ENCODE assay signal across 24 cellular contexts in the genomic region with DNA sequence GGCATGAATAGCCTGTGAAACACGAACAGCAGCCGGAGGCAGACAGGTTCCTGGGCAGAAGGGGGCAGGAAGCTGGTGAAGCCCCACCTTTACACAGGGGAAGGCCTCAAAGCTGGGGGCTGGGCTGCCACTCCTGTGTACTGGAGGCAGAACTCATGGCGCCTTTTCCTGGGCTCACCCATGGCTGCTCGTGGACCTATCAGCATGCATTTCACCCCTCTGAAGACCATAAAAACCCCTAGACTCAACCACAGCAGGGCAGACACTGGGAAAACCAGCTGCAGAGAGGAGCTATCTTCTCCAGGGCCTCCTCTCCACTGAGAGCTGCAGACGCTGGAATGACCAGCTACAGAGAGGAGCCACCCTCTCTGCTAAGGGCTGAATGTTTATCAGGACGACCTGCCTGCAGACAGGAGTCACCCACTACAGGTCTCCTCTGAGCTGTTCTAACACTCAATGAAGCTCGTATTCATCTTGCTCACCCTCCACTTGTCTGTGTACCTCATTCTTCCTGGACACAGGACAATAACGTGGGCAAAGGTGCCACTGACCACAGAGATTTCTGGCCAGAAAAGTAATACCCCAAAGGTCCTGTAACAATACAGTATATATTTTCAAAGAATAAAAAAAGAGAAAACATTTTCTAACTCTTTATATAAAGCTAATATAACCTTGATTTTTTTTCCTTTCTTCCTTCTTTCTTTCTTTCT. TPM values are rescaled to one million over a fixed set of nuclear protein-coding genes. Genes with fewer than 3 reads are reported as not detected.
DNase-seq lines count a peak whose midpoint lies in the region; ATAC-seq, FAIRE-seq and TF ChIP-seq lines count a peak whose summit lies in the region.
"Had no signal": no experiment of that assay in that cellular context is flagged by ENCODE, and none has a peak within 500 bp of the region (broad histone marks: within the 10 kb centered on the region; RNA-seq: fewer than 3 reads in every experiment).

No MANE protein-coding gene starts in this region.

- H4K8ac ChIP-seq in neuronal stem cell (ENCODE audit: low read depth, low read length), result no peak overlapping the region

- H4K91ac ChIP-seq in neuronal stem cell (ENCODE audit: low read depth, low read length, poor library complexity), result no peak overlapping the region

- H3K9me3 Mint-ChIP-seq in natural killer cell, result no peaks in the 10 kb centered on the region
- no peaks in the 10 kb centered on the region for H3K9me3 Mint-ChIP-seq in natural killer cell treated with Interleukin-12 subunit alpha and Interleukin-12 subunit beta and Interleukin-15 and Interleukin-18, amount 100 ng/mL, for 72 hours
- H3K9me3 Mint-ChIP-seq in activated CD8-positive, alpha-beta T cell treated with anti-CD3 and anti-CD28 coated beads for 36 hours, result no peaks in the 10 kb centered on the region
- H3K9me3 Mint-ChIP-seq: CD4-positive, alpha-beta T cell; CD8-positive, alpha-beta memory T cell had no signal

- no peak overlapping the region for H3K4ac ChIP-seq in neuronal stem cell (ENCODE audit: low read length)

- TF ChIP-seq POLR2A in K562 (conservative IDR thresholded peaks at IDR 0.05), result no peak

- H2BK12ac ChIP-seq in neuronal stem cell (ENCODE audit: low read length), result no peak overlapping the region

- H3K9me1 ChIP-seq in K562 (ENCODE audit: control insufficient read depth, insufficient read depth, low read length), result no peaks in the 10 kb centered on the region

- H2AK5ac ChIP-seq in neuronal stem cell (ENCODE audit: low read depth, low read length), result no peak overlapping the region

- ATAC-seq in natural killer cell (no peak), K562 (peak; percentile 80)
- ATAC-seq in natural killer cell treated with Interleukin-12 subunit alpha and Interleukin-12 subunit beta and Interleukin-15 and Interleukin-18, amount 100 ng/mL, for 72 hours, result no peak
- ATAC-seq in activated CD8-positive, alpha-beta T cell treated with anti-CD3 and anti-CD28 coated beads for 36 hours, result no peak

- H3K23ac ChIP-seq in neuronal stem cell (ENCODE audit: low read depth, low read length, poor library complexity), result peak overlapping the region; percentile 96

- no peaks in the 10 kb centered on the region for H3K79me1 ChIP-seq in neuronal stem cell (ENCODE audit: low read depth, low read length)

- H3K4me2 ChIP-seq in K562 (ENCODE audit: insufficient read depth, low read length) (no peak overlapping the region), neuronal stem cell (ENCODE audit: insufficient read depth, low read length, poor library complexity, severe bottlenecking) (peak overlapping the region; percentile 11)
- H3K4me2 ChIP-seq: A549 had no signal

- no peak for TF ChIP-seq RAD21 in K562 (CRISPR knock-in tag; conservative IDR thresholded peaks at IDR 0.05 in 1 of 2, IDR thresholded peaks at IDR 0.05 in 1 of 2)

- no peaks in the 10 kb centered on the region for H3K4me1 Mint-ChIP-seq in natural killer cell
- no peaks in the 10 kb centered on the region for H3K4me1 Mint-ChIP-seq in natural killer cell treated with Interleukin-12 subunit alpha and Interleukin-12 subunit beta and Interleukin-15 and Interleukin-18, amount 100 ng/mL, for 72 hours (ENCODE audit: low read depth in 2 of 2)
- H3K4me1 Mint-ChIP-seq in activated CD8-positive, alpha-beta T cell treated with anti-CD3 and anti-CD28 coated beads for 36 hours (ENCODE audit: low read depth), result no peaks in the 10 kb centered on the region
- H3K4me1 Mint-ChIP-seq: CD14-positive monocyte; CD8-positive, alpha-beta memory T cell had no signal

- H2BK120ac ChIP-seq in neuronal stem cell (ENCODE audit: low read depth, low read length), result no peak overlapping the region

- CTCF ChIA-PET in K562 (lab: Yijun Ruan, JAX; ENCODE audit: low intra/inter-chr PET ratio), result no interaction called here
- CTCF ChIA-PET in activated CD8-positive, alpha-beta T cell treated with anti-CD3 and anti-CD28 coated beads for 36 hours (lab: Charles Lee), result no interaction called here

- no peaks in the 10 kb centered on the region for H3K27me3 ChIP-seq in K562 (ENCODE audit: control insufficient read depth in 2 of 2, insufficient read depth in 2 of 2, low read length in 2 of 2)
- peaks cover 0 to 8% (median 0%) of the 10 kb centered on the region in 3 experiments for H3K27me3 ChIP-seq in neuronal stem cell (ENCODE audit: control insufficient read depth in 3 of 3, insufficient read depth in 3 of 3, low read depth in 1 of 3, low read length in 3 of 3)
- H3K27me3 ChIP-seq: BE2C; BLaER1 treated with 17β-estradiol and CSF1 and Interleukin-3, amounts not matched to agents 10 nM and 100 nM had no signal

- peak overlapping the region; percentile 28 for H3K18ac ChIP-seq in neuronal stem cell (ENCODE audit: low read length)

- peak overlapping the region; percentile 98 for H3K14ac ChIP-seq in neuronal stem cell (ENCODE audit: low read length)

- H3K27ac ChIP-seq in K562 (ENCODE audit: extremely low read depth, low read depth, low read length) (no peak overlapping the region), neuronal stem cell (replicated peaks; ENCODE audit: low read length) (no peak overlapping the region), substantia nigra (ENCODE audit: low read depth, low read length, poor library complexity, severe bottlenecking) (no peak overlapping the region)
- H3K27ac ChIP-seq: A549 had no signal

- H2BK5ac ChIP-seq in neuronal stem cell (ENCODE audit: low read length), result no peak overlapping the region

- no peak for TF ChIP-seq EP300 in K562 (IDR thresholded peaks at IDR 0.05; ENCODE audit: low read length)

- H3K4me3 ChIP-seq in K562, result no peak overlapping the region
- H3K4me3 ChIP-seq in neuronal stem cell (ENCODE audit: low read length in 2 of 2), result no peak overlapping the region
- H3K4me3 ChIP-seq: A549; BLaER1 treated with 17β-estradiol and CSF1 and Interleukin-3, amounts not matched to agents 10 nM and 100 nM had no signal

- H3K4me1 ChIP-seq in K562 (replicated peaks in 1 of 2; ENCODE audit: control insufficient read depth in 2 of 2, insufficient read depth in 2 of 2, low read length in 2 of 2) (peaks cover 7 to 8% of the 10 kb centered on the region in 2 experiments; a peak in 4 of 5 replicates), neuronal stem cell (ENCODE audit: control insufficient read depth in 2 of 2, insufficient read depth in 1 of 2, low read depth in 1 of 2, low read length in 2 of 2) (no peaks in the 10 kb centered on the region)
- H3K4me1 ChIP-seq: A549, BE2C had no signal

- peak overlapping the region; percentile 26 for H2BK15ac ChIP-seq in neuronal stem cell (ENCODE audit: low read length)

- H2AFZ ChIP-seq in K562 (ENCODE audit: low read depth, low read length), result peak overlapping the region; percentile 31; the same call in 1 of the 2 replicates
- no peak overlapping the region for H2AFZ ChIP-seq in neuronal stem cell (ENCODE audit: low read length)

- no peaks in the 10 kb centered on the region for H3K36me3 ChIP-seq in K562 (ENCODE audit: control insufficient read depth, insufficient read depth, low read length)
- H3K36me3 ChIP-seq in neuronal stem cell (replicated peaks in 1 of 2; ENCODE audit: control insufficient read depth in 2 of 2, insufficient read depth in 2 of 2, low read length in 2 of 2), result no peaks in the 10 kb centered on the region
- H3K36me3 ChIP-seq: BE2C; BLaER1 treated with 17β-estradiol and CSF1 and Interleukin-3, amounts not matched to agents 10 nM and 100 nM had no signal

- FAIRE-seq in K562 (lab: Jason Lieb, UNC), result no peak
- FAIRE-seq: A549, D721Med, G401.6, GM12892 had no signal

- H3K9me3 ChIP-seq in K562 (replicated peaks; ENCODE audit: control insufficient read depth, insufficient read depth, low read depth, low read length) (0 out of 2 replicates have a peak, but pooled peaks cover 4% of the 10 kb centered on the region), neuronal stem cell (replicated peaks in 1 of 2; ENCODE audit: control insufficient read depth in 2 of 2, insufficient read depth in 1 of 2, low read depth in 1 of 2, low read length in 2 of 2) (no peaks in the 10 kb centered on the region)
- H3K9me3 ChIP-seq: A549, BE2C had no signal

- H3K27me3 Mint-ChIP-seq in natural killer cell (ENCODE audit: low read depth in 2 of 2), result peaks cover 0 to 5% of the 10 kb centered on the region in 2 donors
- peaks cover 0 to 8% of the 10 kb centered on the region in 2 donors for H3K27me3 Mint-ChIP-seq in natural killer cell treated with Interleukin-12 subunit alpha and Interleukin-12 subunit beta and Interleukin-15 and Interleukin-18, amount 100 ng/mL, for 72 hours
- peaks cover 8% of the 10 kb centered on the region for H3K27me3 Mint-ChIP-seq in activated CD8-positive, alpha-beta T cell treated with anti-CD3 and anti-CD28 coated beads for 36 hours

- in situ Hi-C loops in K562 (cut with MboI), result no loop called here

- H3K79me2 ChIP-seq in K562 (ENCODE audit: control insufficient read depth, insufficient read depth, low read length), result no peaks in the 10 kb centered on the region

- no peaks in the 10 kb centered on the region for H3K36me3 Mint-ChIP-seq in natural killer cell
- no peaks in the 10 kb centered on the region for H3K36me3 Mint-ChIP-seq in natural killer cell treated with Interleukin-12 subunit alpha and Interleukin-12 subunit beta and Interleukin-15 and Interleukin-18, amount 100 ng/mL, for 72 hours
- H3K36me3 Mint-ChIP-seq in activated CD8-positive, alpha-beta T cell treated with anti-CD3 and anti-CD28 coated beads for 36 hours (ENCODE audit: low read depth), result no peaks in the 10 kb centered on the region
- H3K36me3 Mint-ChIP-seq: CD14-positive monocyte; CD8-positive, alpha-beta memory T cell had no signal

- no TSS peak for BruUV-seq in K562 (replicated peaks; lab: Mats Ljungman, UMichigan)

- H3K27ac Mint-ChIP-seq in natural killer cell, result no peak overlapping the region
- no peak overlapping the region for H3K27ac Mint-ChIP-seq in natural killer cell treated with Interleukin-12 subunit alpha and Interleukin-12 subunit beta and Interleukin-15 and Interleukin-18, amount 100 ng/mL, for 72 hours
- H3K27ac Mint-ChIP-seq in activated CD8-positive, alpha-beta T cell treated with anti-CD3 and anti-CD28 coated beads for 36 hours, result no peak overlapping the region
- H3K27ac Mint-ChIP-seq: CD14-positive monocyte; CD4-positive, alpha-beta T cell; CD8-positive, alpha-beta memory T cell had no signal

- peak overlapping the region; percentile 42 for H3K4me3 Mint-ChIP-seq in natural killer cell
- H3K4me3 Mint-ChIP-seq in natural killer cell treated with Interleukin-12 subunit alpha and Interleukin-12 subunit beta and Interleukin-15 and Interleukin-18, amount 100 ng/mL, for 72 hours, result no peak overlapping the region
- H3K4me3 Mint-ChIP-seq in activated CD8-positive, alpha-beta T cell treated with anti-CD3 and anti-CD28 coated beads for 36 hours, result no peak overlapping the region
- H3K4me3 Mint-ChIP-seq: CD14-positive monocyte; CD4-positive, alpha-beta T cell; CD8-positive, alpha-beta memory T cell had no signal

- POLR2A ChIA-PET in K562 (lab: Yijun Ruan, JAX), result interaction anchor here (0.6 to 1.5 kb wide), 3 partner anchors 8 to 558 kb away, joined by 3 to 5 read pairs (median 5); no protein-coding TSS in a partner anchor
- POLR2A ChIA-PET in activated CD8-positive, alpha-beta T cell treated with anti-CD3 and anti-CD28 coated beads for 36 hours (lab: Charles Lee), result interaction anchor here (0.7 to 0.9 kb wide), 2 partner anchors 14 to 65 kb away, joined by 3 read pairs; no protein-coding TSS in a partner anchor

- intact Hi-C loops in natural killer cell (cut with micrococcal nuclease) (no loop called here), K562 (cut with micrococcal nuclease) (no loop called here)
- intact Hi-C loops in activated CD8-positive, alpha-beta T cell treated with anti-CD3 and anti-CD28 coated beads for 36 hours (cut with micrococcal nuclease), result no loop called here

- no peaks in the 10 kb centered on the region for H4K20me1 ChIP-seq in K562 (replicated peaks; ENCODE audit: control insufficient read depth, insufficient read depth, low read length)
- H4K20me1 ChIP-seq: BLaER1 treated with 17β-estradiol and CSF1 and Interleukin-3, amounts not matched to agents 10 nM and 100 nM had no signal

- 31% methylated on average over 8 of the region's 8 CpGs for WGBS in K562 (ENCODE audit: insufficient coverage, low coverage, missing lambda C conversion rate)
- WGBS in neuronal stem cell (ENCODE audit: extremely low coverage in 2 of 2, insufficient read length in 2 of 2, insufficient replicate concordance in 1 of 2), 2 donors, result no CpG with 5 or more reads among the region's 8 CpGs

- H3K9ac ChIP-seq in K562 (ENCODE audit: insufficient read depth in 1 of 2, low read depth in 2 of 2, low read length in 2 of 2), result no peak overlapping the region
- no peak overlapping the region for H3K9ac ChIP-seq in neuronal stem cell (ENCODE audit: low read depth, low read length, poor library complexity)
- H3K9ac ChIP-seq: BLaER1 treated with 17β-estradiol and CSF1 and Interleukin-3, amounts not matched to agents 10 nM and 100 nM had no signal

- DNase-seq in natural killer cell, result no peak
- no peak for DNase-seq in natural killer cell treated with Interleukin-12 subunit alpha and Interleukin-12 subunit beta and Interleukin-15 and Interleukin-18, amount 100 ng/mL, for 72 hours (ENCODE audit: low spot score)
- no peak for DNase-seq in K562 (ENCODE audit: extremely low read depth in 1 of 4, low spot score in 3 of 4)
- DNase-seq in neuronal stem cell (ENCODE audit: low spot score), result no peak
- DNase-seq in substantia nigra (lab: John Stamatoyannopoulos, UW), result no peak
- no peak for DNase-seq in activated CD8-positive, alpha-beta T cell treated with anti-CD3 and anti-CD28 coated beads for 36 hours
- no peak for DNase-seq in NCI-H2029 (lab: John Stamatoyannopoulos, UW)
- DNase-seq: 8988T; ACHN; AML-193; BE2C; CD4-positive, alpha-beta T cell; CD8-positive, alpha-beta memory T cell; DMS 273 treated with DMSO at 0.1 percent for 48 hours; DMS79; GOT3; H7; HCEC 1CT had no signal

- TF ChIP-seq CTCF in natural killer cell (IDR thresholded peaks at IDR 0.05) (no peak), K562 (IDR thresholded peaks at IDR 0.05 in 2 of 3, conservative IDR thresholded peaks at IDR 0.05 in 1 of 3; ENCODE audit: insufficient read depth in 2 of 3, low read depth in 1 of 3, low read length in 3 of 3) (no peak)
- TF ChIP-seq CTCF in activated CD8-positive, alpha-beta T cell treated with anti-CD3 and anti-CD28 coated beads for 36 hours (IDR thresholded peaks at IDR 0.05), result no peak

RNA-seq across cellular contexts. Expression of gene CCDC88A, which starts 18.9 kb away (rescaled TPM):
- total RNA-seq in natural killer cell, result 10 to 100 TPM; 20.4 to 39.0 (median 26.4) TPM
- total RNA-seq in natural killer cell treated with Interleukin-12 subunit alpha and Interleukin-12 subunit beta and Interleukin-15 and Interleukin-18, amount 100 ng/mL, for 72 hours, result 10 to 100 TPM; 15.1 to 49.4 TPM
- 92.0 and 356 TPM in 2 replicates for total RNA-seq in K562 (2011; cell fraction: chromatin; rRNA removed; ENCODE audit: low replicate concordance)
- 44.2 and 71.7 TPM in 2 replicates for total RNA-seq in K562 (2011; cell fraction: nucleolus; rRNA removed)
- total RNA-seq in K562 (2011; cell fraction: nucleoplasm; rRNA removed), result 155 and 284 TPM in 2 replicates
- total RNA-seq in K562 (2014; rRNA removed), result 43.9 and 50.8 TPM in 2 replicates
- total RNA-seq in K562 (2014; rRNA removed; fragmentation: Illumina TruSeq; extraction: Trizol), result 98.2 and 102 TPM in 2 replicates
- 88.3 and 102 TPM in 2 replicates for total RNA-seq in K562 (2015; rRNA removed; fragmentation: Illumina TruSeq; extraction: Trizol)
- total RNA-seq in K562 (2021), result 65.6 and 68.8 TPM in 2 replicates
- polyA plus RNA-seq in K562 (2011; rRNA removed), result 63.8 and 71.5 TPM in 2 replicates
- polyA plus RNA-seq in K562 (2011; cell fraction: cytosol; rRNA removed), result 15.1 and 24.2 TPM in 2 replicates
- polyA plus RNA-seq in K562 (2011; cell fraction: nucleus; rRNA removed), result 61.4 and 72.4 TPM in 2 replicates
- polyA plus RNA-seq in K562 (2012), result 32.7 and 34.8 TPM in 2 replicates
- polyA plus RNA-seq in K562 (2014; fragmentation: Illumina TruSeq; extraction: Trizol), result 45.6 and 55.6 TPM in 2 replicates
- polyA plus RNA-seq in K562 (2014; fragmentation: Nextera tagmentation; extraction: Ambion mirVana), result 10 to 100 TPM; 29.3 to 30.3 TPM
- polyA plus RNA-seq in K562 (2014; rRNA removed), result 30.5 and 33.5 TPM in 2 replicates
- 209 and 231 TPM in 2 replicates for polyA minus RNA-seq in K562 (2011; rRNA and poly(A)+ RNA removed)
- 44.0 and 48.9 TPM in 2 replicates for polyA minus RNA-seq in K562 (2011; cell fraction: cytosol; rRNA and poly(A)+ RNA removed)
- 93.4 and 163 TPM in 2 replicates for polyA minus RNA-seq in K562 (2011; cell fraction: nucleus; rRNA and poly(A)+ RNA removed)
- 86.4 TPM for polyA plus RNA-seq in neuronal stem cell (2013, experiment 1 of 2)
- polyA plus RNA-seq in neuronal stem cell (2013, experiment 2 of 2), result 91.7 TPM
- 10 to 100 TPM; 14.8 to 15.8 TPM for total RNA-seq in activated CD8-positive, alpha-beta T cell treated with anti-CD3 and anti-CD28 coated beads for 36 hours
